ENCODE assay signal across 14 cellular contexts in the genomic region with DNA sequence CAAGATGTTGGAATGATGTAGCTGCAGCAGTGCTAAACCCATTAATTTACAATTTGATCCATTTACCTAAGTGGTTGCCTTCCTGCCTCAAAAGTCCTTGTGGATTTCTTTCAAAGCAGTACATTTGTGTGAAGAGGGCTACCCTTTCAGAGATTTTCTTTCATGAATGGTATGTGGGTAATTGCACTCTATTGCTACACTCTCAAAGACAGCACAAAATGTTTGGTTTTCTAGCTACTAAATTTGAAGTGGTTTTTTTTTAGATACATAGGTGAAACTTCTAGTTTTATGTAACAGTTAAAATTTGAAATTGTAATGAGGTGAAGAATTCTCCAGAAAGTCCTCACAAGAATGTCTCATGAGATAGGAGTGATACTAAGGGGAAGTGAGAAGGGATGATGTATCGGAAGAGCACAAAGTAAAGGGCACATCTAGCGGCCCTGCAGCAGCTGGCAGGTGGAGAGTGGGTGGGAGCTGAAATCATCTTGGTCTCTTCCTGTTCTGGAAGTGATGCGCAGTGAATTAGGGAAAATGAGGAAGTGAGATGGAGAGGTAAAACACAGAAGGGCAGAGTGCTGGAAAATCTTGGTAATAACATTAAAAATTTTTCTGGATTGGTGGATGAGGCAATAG.
DNase-seq lines count a peak whose midpoint lies in the region; ATAC-seq and TF ChIP-seq lines count a peak whose summit lies in the region.
"Had no signal": no experiment of that assay in that cellular context is flagged by ENCODE, and none has a peak within 500 bp of the region (broad histone marks: within the 10 kb centered on the region; RNA-seq: fewer than 3 reads in every experiment).

No MANE protein-coding gene starts in this region.

- H3K4me3 Mint-ChIP-seq in T-helper 2 cell treated with Interferon-gamma antibody and Interleukin-4, amounts not matched to agents 5 μg/mL and 100 μg/mL, for 36 hours = no peak overlapping the region
- H3K4me3 Mint-ChIP-seq: CD8-positive, alpha-beta T cell had no signal

- H3K9me3 ChIP-seq in OCI-LY3 (ENCODE audit: insufficient read depth, low read length) = no peaks in the 10 kb centered on the region
- H3K9me3 ChIP-seq: gastrocnemius medialis, sigmoid colon had no signal

- H3K9me3 Mint-ChIP-seq in T-helper 2 cell treated with Interferon-gamma antibody and Interleukin-4, amounts not matched to agents 5 μg/mL and 100 μg/mL, for 36 hours = no peaks in the 10 kb centered on the region
- H3K9me3 Mint-ChIP-seq: CD8-positive, alpha-beta T cell had no signal

- H3K27ac ChIP-seq in OCI-LY3 (ENCODE audit: low read length) = peak overlapping the region; percentile 42
- H3K27ac ChIP-seq: gastrocnemius medialis, sigmoid colon, VCaP had no signal

- TF ChIP-seq CTCF in OCI-LY3 (IDR thresholded peaks at IDR 0.05; ENCODE audit: low read depth, low read length) = no peak

- no peak for DNase-seq in EL
- DNase-seq in T-helper 2 cell treated with Interferon-gamma antibody and Interleukin-4, amounts not matched to agents 5 μg/mL and 100 μg/mL, for 36 hours (ENCODE audit: low spot score) = no peak
- DNase-seq in H4 (ENCODE audit: low spot score) = no peak
- no peak for DNase-seq in HPDE6-E6E7 (ENCODE audit: extremely low spot score)
- DNase-seq: CD8-positive, alpha-beta T cell; gastrocnemius medialis; OCI-M1; sigmoid colon had no signal

- no peaks in the 10 kb centered on the region for H4K20me1 ChIP-seq in OCI-LY3 (ENCODE audit: insufficient read depth, low read length)

- no peak overlapping the region for H3K27ac Mint-ChIP-seq in T-helper 2 cell treated with Interferon-gamma antibody and Interleukin-4, amounts not matched to agents 5 μg/mL and 100 μg/mL, for 36 hours
- H3K27ac Mint-ChIP-seq: CD8-positive, alpha-beta T cell had no signal

- H3K9ac ChIP-seq in OCI-LY3 (ENCODE audit: low read length) = no peak overlapping the region

- peak overlapping the region; percentile 6; the same call in 1 of the 2 replicates for H3K4me3 ChIP-seq in OCI-LY3 (ENCODE audit: low read length)
- H3K4me3 ChIP-seq: gastrocnemius medialis, lung, sigmoid colon had no signal

- no peaks in the 10 kb centered on the region for H3K36me3 ChIP-seq in OCI-LY3 (replicated peaks; ENCODE audit: low read depth, low read length)
- H3K36me3 ChIP-seq: gastrocnemius medialis, sigmoid colon had no signal

- no peak overlapping the region for H2AFZ ChIP-seq in OCI-LY3 (ENCODE audit: low read depth, low read length)

- peak; percentile 89 for ATAC-seq in GM18508 (IDR thresholded peaks at IDR 0.05; ENCODE audit: insufficient read depth, unreplicated experiment)
- peak; percentile 94 for ATAC-seq in GM21367 (IDR thresholded peaks at IDR 0.05; ENCODE audit: unreplicated experiment)
- ATAC-seq in HG03039 (IDR thresholded peaks at IDR 0.05; ENCODE audit: unreplicated experiment) = peak; percentile 88
- ATAC-seq: CD8-positive, alpha-beta T cell; gastrocnemius medialis had no signal

- no peaks in the 10 kb centered on the region for H3K36me3 Mint-ChIP-seq in T-helper 2 cell treated with Interferon-gamma antibody and Interleukin-4, amounts not matched to agents 5 μg/mL and 100 μg/mL, for 36 hours (ENCODE audit: low read depth)
- H3K36me3 Mint-ChIP-seq: CD8-positive, alpha-beta T cell had no signal

- H3K27me3 Mint-ChIP-seq in T-helper 2 cell treated with Interferon-gamma antibody and Interleukin-4, amounts not matched to agents 5 μg/mL and 100 μg/mL, for 36 hours (ENCODE audit: low read depth) = peaks cover 15% of the 10 kb centered on the region

- peak overlapping the region; percentile 43 for H3K4me2 ChIP-seq in OCI-LY3 (ENCODE audit: low read length)

- peaks cover 21% of the 10 kb centered on the region for H3K4me1 ChIP-seq in OCI-LY3 (ENCODE audit: low read length)
- H3K4me1 ChIP-seq: gastrocnemius medialis, sigmoid colon had no signal

- no peaks in the 10 kb centered on the region for H3K79me2 ChIP-seq in OCI-LY3 (ENCODE audit: low read length)

- no peaks in the 10 kb centered on the region for H3K27me3 ChIP-seq in OCI-LY3 (ENCODE audit: low read depth, low read length)
- H3K27me3 ChIP-seq: gastrocnemius medialis, sigmoid colon had no signal

- H3K4me1 Mint-ChIP-seq in T-helper 2 cell treated with Interferon-gamma antibody and Interleukin-4, amounts not matched to agents 5 μg/mL and 100 μg/mL, for 36 hours (ENCODE audit: low read depth) = no peaks in the 10 kb centered on the region
